In the genomic region with DNA sequence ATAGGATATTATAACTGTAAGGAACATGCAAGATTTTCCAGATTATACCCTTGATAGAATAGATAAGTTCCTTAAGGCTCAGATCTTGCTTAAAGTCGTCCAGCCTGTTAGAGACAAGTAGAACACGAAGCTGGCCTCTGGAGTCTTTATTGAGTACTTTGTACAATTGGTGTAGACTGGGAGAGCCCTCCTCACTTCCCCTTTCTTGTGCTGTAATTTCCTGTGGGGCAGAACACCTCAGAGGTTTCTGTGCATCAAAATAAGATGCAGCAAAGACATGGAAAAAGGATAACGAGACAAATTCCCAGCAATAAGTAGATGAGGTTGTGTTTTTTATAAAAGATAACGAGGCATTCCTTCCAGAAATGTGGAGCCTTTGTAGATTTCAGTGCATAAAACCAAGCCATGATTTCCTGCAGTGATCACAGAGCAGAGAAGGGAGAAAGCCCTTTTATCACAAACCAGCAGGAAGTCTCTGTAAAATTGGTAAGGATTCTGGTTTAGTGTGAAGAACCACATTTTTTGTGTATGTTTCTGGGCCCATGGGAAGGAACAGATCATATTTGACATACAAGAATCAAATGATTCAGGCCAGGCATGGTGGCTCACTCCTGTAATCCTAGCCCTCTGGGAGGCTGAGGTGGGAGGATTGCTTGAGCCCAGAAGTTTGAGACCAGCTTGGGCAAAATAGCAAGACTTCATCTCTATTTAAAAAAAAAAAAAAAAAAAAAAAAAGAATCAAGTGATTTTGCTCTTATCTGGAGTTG, we compare ENCODE assay signal across 13 cellular contexts. TPM values are rescaled to one million over a fixed set of nuclear protein-coding genes. Genes with fewer than 3 reads are reported as not detected.
DNase-seq lines count a peak whose midpoint lies in the region; ATAC-seq and TF ChIP-seq lines count a peak whose summit lies in the region.
"Had no signal": no experiment of that assay in that cellular context is flagged by ENCODE, and none has a peak within 500 bp of the region (broad histone marks: within the 10 kb centered on the region; RNA-seq: fewer than 3 reads in every experiment).

No MANE protein-coding gene starts in this region.

- H3K4me3 ChIP-seq in CD4-positive, alpha-beta memory T cell (ENCODE audit: low read length in 2 of 2) = no peak overlapping the region
- no peak overlapping the region for H3K4me3 ChIP-seq in OCI-LY3 (ENCODE audit: low read length)
- H3K4me3 ChIP-seq in mesenchymal stem cell (ENCODE audit: insufficient read depth in 1 of 2, low read depth in 1 of 2, low read length in 2 of 2) = no peak overlapping the region
- H3K4me3 ChIP-seq: adrenal gland had no signal

- no peak overlapping the region for H2AK5ac ChIP-seq in mesenchymal stem cell (ENCODE audit: low read length, severe bottlenecking)

- no peaks in the 10 kb centered on the region for H3K79me2 ChIP-seq in OCI-LY3 (ENCODE audit: low read length)

- POLR2A ChIA-PET in CD4-positive, alpha-beta memory T cell (lab: Charles Lee; ENCODE audit: partially characterized antibody) = no interaction called here

- no peak overlapping the region for H2BK5ac ChIP-seq in mesenchymal stem cell (ENCODE audit: low read depth, low read length, poor library complexity, severe bottlenecking)

- peaks cover 16 to 30% (median 19%) of the 10 kb centered on the region in 4 donors for H3K4me1 Mint-ChIP-seq in CD4-positive, alpha-beta memory T cell

- H3K9ac ChIP-seq in OCI-LY3 (ENCODE audit: low read length) (no peak overlapping the region), mesenchymal stem cell (ENCODE audit: low read length) (peak overlapping the region; percentile 24)

- no peak for DNase-seq in CD4-positive, alpha-beta memory T cell
- DNase-seq in mesenchymal stem cell = no peak
- DNase-seq in amniotic stem cell (lab: John Stamatoyannopoulos, UW) = no peak
- DNase-seq in activated CD8-positive, alpha-beta memory T cell treated with anti-CD3 and anti-CD28 coated beads, Interleukin-2, amount 50 U/mL, for 4 hours = no peak
- DNase-seq: activated CD4-positive, alpha-beta T cell treated with anti-CD3 and anti-CD28 coated beads for 1 hour; PC-3 had no signal

- no peak for TF ChIP-seq CTCF in OCI-LY3 (IDR thresholded peaks at IDR 0.05; ENCODE audit: low read depth, low read length)

- H3K4me2 ChIP-seq in OCI-LY3 (ENCODE audit: low read length) (peak overlapping the region; percentile 2; the same call in 1 of the 2 replicates), mesenchymal stem cell (ENCODE audit: low read length, poor library complexity, severe bottlenecking) (no peak overlapping the region)

- CTCF ChIA-PET in CD4-positive, alpha-beta memory T cell (lab: Charles Lee; ENCODE audit: partially characterized antibody) = interaction anchor here (0.7 kb wide), 2 partner anchors 188 to 273 kb away, joined by 3 read pairs; no protein-coding TSS in a partner anchor

- no peak overlapping the region for H2BK120ac ChIP-seq in mesenchymal stem cell (ENCODE audit: low read depth, low read length)

- H4K20me1 ChIP-seq in OCI-LY3 (ENCODE audit: insufficient read depth, low read length) = no peaks in the 10 kb centered on the region

- peaks cover 17% of the 10 kb centered on the region for H3K4me1 ChIP-seq in CD4-positive, alpha-beta memory T cell (ENCODE audit: insufficient read depth, low read length)
- H3K4me1 ChIP-seq in OCI-LY3 (ENCODE audit: low read length) = peaks cover 13% of the 10 kb centered on the region
- H3K4me1 ChIP-seq in mesenchymal stem cell (ENCODE audit: control insufficient read depth, insufficient read depth, low read depth, low read length) = no peaks in the 10 kb centered on the region

- H4K8ac ChIP-seq in mesenchymal stem cell (ENCODE audit: low read length) = peak overlapping the region; percentile 17

- no peak overlapping the region for H3K27ac ChIP-seq in CD4-positive, alpha-beta memory T cell (ENCODE audit: low read depth, low read length)
- no peak overlapping the region for H3K27ac ChIP-seq in OCI-LY3 (ENCODE audit: low read length)
- H3K27ac ChIP-seq in mesenchymal stem cell (ENCODE audit: low read length, poor library complexity, severe bottlenecking) = no peak overlapping the region

- no peak overlapping the region for H3K23ac ChIP-seq in mesenchymal stem cell (ENCODE audit: low read length in 2 of 2)

- intact Hi-C loops in CD4-positive, alpha-beta memory T cell (cut with micrococcal nuclease) = no loop called here

- H2BK12ac ChIP-seq in mesenchymal stem cell (ENCODE audit: low read length in 2 of 2) = peak overlapping the region; percentile 50 to 56

- H2BK15ac ChIP-seq in mesenchymal stem cell (ENCODE audit: low read depth, poor library complexity, severe bottlenecking) = no peak overlapping the region

- H3K18ac ChIP-seq in mesenchymal stem cell (ENCODE audit: low read depth in 1 of 2, low read length in 2 of 2) = peak overlapping the region in 1 of 2 experiments; percentile 49

- peaks cover 2 to 3% of the 10 kb centered on the region in 2 donors for H3K27me3 Mint-ChIP-seq in CD4-positive, alpha-beta memory T cell

- H3K9me3 ChIP-seq in CD4-positive, alpha-beta memory T cell (ENCODE audit: control insufficient read depth in 1 of 2, low read length in 2 of 2) = no peaks in the 10 kb centered on the region
- H3K9me3 ChIP-seq in OCI-LY3 (ENCODE audit: insufficient read depth, low read length) (no peaks in the 10 kb centered on the region), mesenchymal stem cell (ENCODE audit: control insufficient read depth, low read length) (no peaks in the 10 kb centered on the region)
- H3K9me3 ChIP-seq: adrenal gland had no signal

- H3K9me3 Mint-ChIP-seq in CD4-positive, alpha-beta memory T cell = no peaks in the 10 kb centered on the region
- H3K9me3 Mint-ChIP-seq: stimulated activated naive CD8-positive, alpha-beta T cell treated with anti-CD3 and anti-CD28 coated beads, Interleukin-15, Interleukin-2, amounts not matched to agents 100 ng/mL and 50 ng/mL, for 24 hours had no signal

- H3K27ac Mint-ChIP-seq in CD4-positive, alpha-beta memory T cell = peak overlapping the region in 5 of 7 donors; percentile 0 to 92 (median 46)
- H3K27ac Mint-ChIP-seq: stimulated activated naive CD8-positive, alpha-beta T cell treated with anti-CD3 and anti-CD28 coated beads, Interleukin-15, Interleukin-2, amounts not matched to agents 100 ng/mL and 50 ng/mL, for 24 hours had no signal

- WGBS in mesenchymal stem cell = 71% methylated on average over 4 of the region's 4 CpGs

- H3K4me3 Mint-ChIP-seq in CD4-positive, alpha-beta memory T cell = peak overlapping the region in 3 of 8 donors; percentile 21 to 49 (median 47)
- H3K4me3 Mint-ChIP-seq: stimulated activated naive CD8-positive, alpha-beta T cell treated with anti-CD3 and anti-CD28 coated beads, Interleukin-15, Interleukin-2, amounts not matched to agents 100 ng/mL and 50 ng/mL, for 24 hours had no signal

- no peak overlapping the region for H3K14ac ChIP-seq in mesenchymal stem cell (ENCODE audit: low read length in 2 of 2)

- H3K36me3 Mint-ChIP-seq in CD4-positive, alpha-beta memory T cell = no peaks in the 10 kb centered on the region

- H2AFZ ChIP-seq in OCI-LY3 (ENCODE audit: low read depth, low read length) (no peak overlapping the region), mesenchymal stem cell (ENCODE audit: low read depth, low read length) (no peak overlapping the region)

- peaks cover 6% of the 10 kb centered on the region for H3K79me1 ChIP-seq in mesenchymal stem cell (replicated peaks; ENCODE audit: low read length, poor library complexity, severe bottlenecking)

- H3K4ac ChIP-seq in mesenchymal stem cell (ENCODE audit: low read depth in 1 of 2, low read length in 2 of 2) = no peak overlapping the region

- H4K91ac ChIP-seq in mesenchymal stem cell (ENCODE audit: low read length) = no peak overlapping the region

- ATAC-seq in GM21786 (IDR thresholded peaks at IDR 0.05; ENCODE audit: unreplicated experiment) = peak; percentile 55
- no peak for ATAC-seq in GM18498 (IDR thresholded peaks at IDR 0.05; ENCODE audit: unreplicated experiment)
- ATAC-seq in GM18858 (IDR thresholded peaks at IDR 0.05; ENCODE audit: unreplicated experiment) = no peak
- ATAC-seq: PC-3 had no signal

- H3K36me3 ChIP-seq in CD4-positive, alpha-beta memory T cell (ENCODE audit: insufficient read depth, low read length) = no peaks in the 10 kb centered on the region
- no peaks in the 10 kb centered on the region for H3K36me3 ChIP-seq in OCI-LY3 (replicated peaks; ENCODE audit: low read depth, low read length)
- peaks cover 12 to 17% of the 10 kb centered on the region in 2 experiments for H3K36me3 ChIP-seq in mesenchymal stem cell (ENCODE audit: control insufficient read depth in 1 of 2, insufficient read depth in 2 of 2, low read depth in 1 of 2, low read length in 2 of 2)
- H3K36me3 ChIP-seq: adrenal gland had no signal

- H3K27me3 ChIP-seq in CD4-positive, alpha-beta memory T cell (ENCODE audit: insufficient read depth, low read length) = no peaks in the 10 kb centered on the region
- H3K27me3 ChIP-seq in OCI-LY3 (ENCODE audit: low read depth, low read length) (peaks cover 25% of the 10 kb centered on the region), mesenchymal stem cell (ENCODE audit: control insufficient read depth in 1 of 2, insufficient read depth in 1 of 2, low read length in 2 of 2) (no peaks in the 10 kb centered on the region)
- H3K27me3 ChIP-seq: adrenal gland had no signal

RNA-seq across cellular contexts. Expression of gene GPRC5A, which starts 18.0 kb away (rescaled TPM):
- not detected for total RNA-seq in CD4-positive, alpha-beta memory T cell
- under 1 TPM in 1 of 2 donors, not detected in 1; 0.14 TPM for polyA plus RNA-seq in CD4-positive, alpha-beta memory T cell
- polyA plus RNA-seq in mesenchymal stem cell (2013, experiment 1 of 2) = 18.3 TPM
- polyA plus RNA-seq in mesenchymal stem cell (2013, experiment 2 of 2) = 18.0 TPM

RNA-seq across cellular contexts. Expression of gene GPRC5D, which starts 42.6 kb away (rescaled TPM):
- total RNA-seq in CD4-positive, alpha-beta memory T cell = not detected
- polyA plus RNA-seq in CD4-positive, alpha-beta memory T cell = under 1 TPM in 1 of 2 donors, not detected in 1; 0.71 TPM
- polyA plus RNA-seq in mesenchymal stem cell (2013, experiment 1 of 2) = not detected
- polyA plus RNA-seq in mesenchymal stem cell (2013, experiment 2 of 2) = not detected
- total RNA-seq: adrenal gland, myocyte, PC-3 had no signal
